17 cellular contexts compared by ENCODE assay signal in the genomic region with DNA sequence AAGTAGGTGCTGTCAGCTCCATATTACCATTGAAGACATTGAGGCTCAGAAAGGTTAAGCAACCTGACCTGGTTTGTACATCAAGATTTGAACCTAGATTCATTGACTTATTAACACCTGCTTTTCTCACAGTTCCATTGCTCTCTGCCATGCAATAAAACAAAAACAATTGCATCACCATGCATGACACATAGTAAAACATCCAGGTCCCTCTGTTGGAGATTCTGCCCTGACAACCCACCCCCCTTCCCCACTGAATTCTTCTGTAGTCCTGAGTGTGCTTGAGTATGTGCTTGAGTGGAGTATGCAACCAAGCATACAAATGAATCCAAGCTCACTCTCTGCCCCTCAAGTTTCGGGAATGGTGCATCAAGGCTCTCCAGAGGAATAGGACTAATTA.
"Had no signal": no experiment of that assay in that cellular context is flagged by ENCODE, and none has a peak within 500 bp of the region (broad histone marks: within the 10 kb centered on the region; RNA-seq: fewer than 3 reads in every experiment).

No MANE protein-coding gene starts in this region.

- H3K4me3 Mint-ChIP-seq: activated naive CD8-positive, alpha-beta T cell treated with anti-CD3 and anti-CD28 coated beads for 36 hours had no signal

- H3K9me3 Mint-ChIP-seq: activated naive CD8-positive, alpha-beta T cell treated with anti-CD3 and anti-CD28 coated beads for 36 hours; brain; naive thymus-derived CD4-positive, alpha-beta T cell had no signal

- H3K36me3 Mint-ChIP-seq: brain; naive thymus-derived CD4-positive, alpha-beta T cell had no signal

- H3K9me3 ChIP-seq: heart left ventricle, mucosa of descending colon, pancreas, tibial nerve, vagina had no signal

- H3K27ac Mint-ChIP-seq: activated naive CD8-positive, alpha-beta T cell treated with anti-CD3 and anti-CD28 coated beads for 36 hours; brain; naive thymus-derived CD4-positive, alpha-beta T cell had no signal

- H3K27ac ChIP-seq: heart left ventricle, pancreas, tibial nerve, vagina had no signal

- H3K4me3 ChIP-seq: heart left ventricle, mucosa of descending colon, pancreas, tibial nerve, vagina had no signal

- H3K27me3 ChIP-seq: heart left ventricle, pancreas, tibial nerve, vagina had no signal

- H3K36me3 ChIP-seq: heart left ventricle, pancreas, tibial nerve, vagina had no signal

- DNase-seq: activated CD4-positive, alpha-beta T cell treated with anti-CD3 and anti-CD28 coated beads, Interleukin-2, amount 50 U/mL, for 1 hour; activated CD8-positive, alpha-beta memory T cell treated with anti-CD3 and anti-CD28 coated beads for 24 hours; activated gamma-delta T cell treated with Interleukin-2 at 50 U/mL for 16 hours; activated naive CD8-positive, alpha-beta T cell treated with anti-CD3 and anti-CD28 coated beads for 36 hours; effector CD8-positive, alpha-beta T cell; heart left ventricle; mucosa of descending colon; naive thymus-derived CD4-positive, alpha-beta T cell; pancreas; stimulated activated CD4-positive, alpha-beta T cell treated with anti-CD3 and anti-CD28 coated beads, Interleukin-2, amount 100 ng/mL, for 48 hours; stimulated activated naive CD4-positive, alpha-beta T cell; T-helper 9 cell had no signal

- FAIRE-seq: endothelial cell of umbilical vein, frontal cortex, pancreas had no signal

- H3K27me3 Mint-ChIP-seq: activated naive CD8-positive, alpha-beta T cell treated with anti-CD3 and anti-CD28 coated beads for 36 hours had no signal
